ENCODE assay signal across 8 cellular contexts in the genomic region with DNA sequence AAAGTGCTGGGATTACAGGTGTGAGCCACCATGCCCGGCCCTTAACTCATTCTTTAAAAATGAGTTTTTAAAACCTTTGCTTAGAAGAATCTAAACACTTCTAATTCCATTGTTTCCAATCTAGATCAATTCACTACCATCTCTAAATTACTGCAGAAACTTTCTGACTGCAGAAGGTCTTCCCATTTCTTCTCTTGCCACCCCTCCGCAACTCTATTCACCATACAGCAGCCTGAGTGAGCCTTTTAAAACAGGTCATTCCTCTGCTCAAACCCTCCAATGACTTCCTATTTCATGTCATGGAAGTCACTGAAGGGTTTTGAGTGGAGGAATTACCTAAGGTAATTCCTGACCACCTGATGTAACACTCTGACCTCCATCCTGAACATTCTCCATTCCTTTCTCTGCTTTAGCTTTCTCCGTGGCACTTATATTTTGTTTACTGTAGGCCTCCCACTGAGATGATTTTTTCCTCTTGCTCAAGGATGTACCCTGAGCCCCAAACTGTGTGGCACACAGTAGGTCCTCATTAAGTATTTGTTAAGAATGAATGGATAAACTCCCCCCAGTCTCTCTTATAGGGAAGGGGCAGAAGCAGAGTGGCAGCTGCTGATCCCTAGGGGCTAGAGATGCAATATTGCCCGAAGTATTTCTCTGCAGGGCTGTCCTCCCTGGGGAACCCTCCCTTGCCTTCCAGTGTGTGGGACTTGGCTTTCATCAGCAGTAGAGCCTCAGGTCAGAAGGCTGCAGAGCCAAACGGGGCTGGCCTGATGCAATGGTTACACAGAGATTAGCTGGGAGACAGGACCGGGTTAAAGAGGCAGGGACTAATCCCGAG. TPM values are rescaled to one million over a fixed set of nuclear protein-coding genes. Genes with fewer than 3 reads are reported as not detected.
A peak's percentile ranks its signal among the peaks of the same experiment; 100 is the strongest.
DNase-seq lines count a peak whose midpoint lies in the region; ATAC-seq and TF ChIP-seq lines count a peak whose summit lies in the region.

No MANE protein-coding gene starts in this region.

- H2AFZ ChIP-seq in osteoblast (ENCODE audit: low read length): no peak overlapping the region

- peak; percentile 64 for DNase-seq in Right ventricle myocardium superior
- DNase-seq in cardiac septum (ENCODE audit: low spot score): no peak
- peak; percentile 62 for DNase-seq in fibroblast of mammary gland (ENCODE audit: low read depth)
- peak; percentile 84 for DNase-seq in osteoblast (ENCODE audit: insufficient read length, low spot score, missing footprints)
- no peak for DNase-seq in T-helper 9 cell
- DNase-seq in head of caudate nucleus: no peak

- peak overlapping the region; percentile 99 for H3K27ac ChIP-seq in VCaP
- peak overlapping the region; percentile 99 for H3K27ac ChIP-seq in osteoblast (ENCODE audit: low read depth, low read length)

- peaks cover 46% of the 10 kb centered on the region for H4K20me1 ChIP-seq in osteoblast (ENCODE audit: insufficient read depth, low read length)

- TF ChIP-seq CTCF in VCaP (conservative IDR thresholded peaks at IDR 0.05) (no peak), fibroblast of mammary gland (conservative IDR thresholded peaks at IDR 0.05; ENCODE audit: control insufficient read depth, insufficient read depth, low read depth, low read length) (no peak), osteoblast (IDR thresholded peaks at IDR 0.05; ENCODE audit: extremely low read depth, low read depth, low read length) (no peak)

- peaks cover 51% of the 10 kb centered on the region for H3K4me1 ChIP-seq in osteoblast (ENCODE audit: insufficient read depth, low read length)

- H3K79me2 ChIP-seq in osteoblast (ENCODE audit: insufficient read depth, low read length): peaks cover 48% of the 10 kb centered on the region

- H3K9me3 ChIP-seq in osteoblast (ENCODE audit: low read depth, low read length): no peaks in the 10 kb centered on the region

- H3K4me3 ChIP-seq in fibroblast of mammary gland (ENCODE audit: control insufficient read depth, low read depth, low read length): peak overlapping the region; percentile 99
- H3K4me3 ChIP-seq in osteoblast (ENCODE audit: insufficient read depth, low read length): peak overlapping the region; percentile 83

- intact Hi-C loops in Right ventricle myocardium superior (cut with DNase I): no loop called here
- intact Hi-C loops in cardiac septum (cut with DNase I): no loop called here
- intact Hi-C loops in head of caudate nucleus (cut with DNase I): no loop called here

- peak overlapping the region; percentile 82 for H3K4me2 ChIP-seq in osteoblast (ENCODE audit: insufficient read depth, low read length)

- H3K36me3 ChIP-seq in osteoblast (ENCODE audit: insufficient read depth, low read length): peaks cover 48% of the 10 kb centered on the region

- ATAC-seq in Right ventricle myocardium superior (ENCODE audit: poor library complexity) (no peak), GM19395 (IDR thresholded peaks at IDR 0.05; ENCODE audit: unreplicated experiment) (no peak)

- H3K27me3 ChIP-seq in osteoblast (ENCODE audit: insufficient read depth, low read length): no peaks in the 10 kb centered on the region

RNA-seq across cellular contexts. Expression of a gene that starts 1.2 kb away (rescaled TPM):
- total RNA-seq in Right ventricle myocardium superior (16.4 TPM), cardiac septum (24.0 TPM), osteoblast (118 and 136 TPM in 2 replicates)

RNA-seq across cellular contexts. Expression of a gene that starts 3.5 kb away (rescaled TPM):
- total RNA-seq in Right ventricle myocardium superior (25.4 TPM), cardiac septum (39.9 TPM), osteoblast (5.0 and 5.8 TPM in 2 replicates)

RNA-seq across cellular contexts. Expression of a gene that starts 27.9 kb away (rescaled TPM):
- total RNA-seq in Right ventricle myocardium superior (95.0 TPM), cardiac septum (100 TPM), osteoblast (123 and 129 TPM in 2 replicates)

RNA-seq across cellular contexts. Expression of a gene that starts 30.7 kb away (rescaled TPM):
- total RNA-seq in Right ventricle myocardium superior (0.08 TPM), cardiac septum (0.22 TPM), osteoblast (0.29 and 0.36 TPM in 2 replicates)

RNA-seq across cellular contexts. Expression of a gene that starts 31.3 kb away (rescaled TPM):
- total RNA-seq in Right ventricle myocardium superior (63.5 TPM), cardiac septum (89.2 TPM), osteoblast (171 and 187 TPM in 2 replicates)

Comparison
In these comparisons a context has a peak if more than half of its experiments do, and no peak if none do; other contexts are left out.
1. DNase-seq: peak in Right ventricle myocardium superior (single experiment), fibroblast of mammary gland (single experiment) and osteoblast (single experiment); none in cardiac septum (single experiment), T-helper 9 cell (single experiment) and head of caudate nucleus (0 of 42).